In the genomic region with DNA sequence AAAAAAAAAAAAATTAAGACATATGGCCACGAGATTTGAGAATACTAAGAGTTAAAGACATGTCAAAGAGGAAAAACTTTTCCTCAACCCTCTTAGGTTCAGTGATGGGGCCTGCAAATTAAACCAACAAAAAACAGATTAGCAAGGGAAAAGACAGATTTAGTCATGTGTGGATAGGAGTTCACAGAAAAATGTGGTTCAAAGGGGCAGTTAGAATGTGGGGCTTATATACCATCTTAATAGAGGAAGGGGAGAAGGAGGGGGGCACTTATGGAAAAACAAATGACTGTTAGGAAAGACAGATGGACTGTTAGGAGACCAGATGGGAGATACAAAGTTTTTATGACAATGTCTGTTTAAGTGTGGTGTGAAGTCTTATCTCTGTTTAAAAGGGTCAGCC, we compare ENCODE assay signal across 18 cellular contexts.
"Had no signal": no experiment of that assay in that cellular context is flagged by ENCODE, and none has a peak within 500 bp of the region (broad histone marks: within the 10 kb centered on the region; RNA-seq: fewer than 3 reads in every experiment).

No MANE protein-coding gene starts in this region.

- H3K27ac ChIP-seq: gastroesophageal sphincter, heart right ventricle, left lung, ovary, psoas muscle, thoracic aorta, upper lobe of left lung, WERI-Rb-1 had no signal

- DNase-seq: activated CD4-positive, alpha-beta memory T cell treated with anti-CD3 and anti-CD28 coated beads, Interleukin-2, amount 10 ng/mL, durations not matched to agents 7 days and 5 days; activated CD4-positive, alpha-beta T cell treated with anti-CD3 and anti-CD28 coated beads for 1 hour; activated CD8-positive, alpha-beta memory T cell treated with anti-CD3 and anti-CD28 coated beads, Interleukin-2, amount 50 U/mL, for 48 hours; effector CD8-positive, alpha-beta T cell; heart right ventricle; left lung; naive B cell; ovary; psoas muscle; right cardiac atrium; stimulated activated CD4-positive, alpha-beta T cell treated with anti-CD3 and anti-CD28 coated beads, Interleukin-2, amount 100 ng/mL, for 48 hours; T-helper 2 cell; upper lobe of left lung; WERI-Rb-1 had no signal

- H3K4me3 Mint-ChIP-seq: activated CD4-positive, alpha-beta memory T cell treated with anti-CD3 and anti-CD28 coated beads, Interleukin-2, amount 10 ng/mL, durations not matched to agents 7 days and 5 days; activated naive CD8-positive, alpha-beta T cell; naive B cell had no signal

- H3K9me3 ChIP-seq: gastroesophageal sphincter, heart right ventricle, left lung, ovary, psoas muscle, thoracic aorta, upper lobe of left lung had no signal

- H3K27ac Mint-ChIP-seq: activated CD4-positive, alpha-beta memory T cell treated with anti-CD3 and anti-CD28 coated beads, Interleukin-2, amount 10 ng/mL, durations not matched to agents 7 days and 5 days; activated naive CD8-positive, alpha-beta T cell had no signal

- H3K4me3 ChIP-seq: gastroesophageal sphincter, heart right ventricle, left lung, ovary, psoas muscle, thoracic aorta, upper lobe of left lung had no signal

- ATAC-seq: esophagus mucosa, gastroesophageal sphincter, heart right ventricle, left lung, psoas muscle, right cardiac atrium had no signal

- H3K27me3 Mint-ChIP-seq: activated CD4-positive, alpha-beta memory T cell treated with anti-CD3 and anti-CD28 coated beads, Interleukin-2, amount 10 ng/mL, durations not matched to agents 7 days and 5 days; activated naive CD8-positive, alpha-beta T cell; naive B cell had no signal

- H3K9me3 Mint-ChIP-seq: activated CD4-positive, alpha-beta memory T cell treated with anti-CD3 and anti-CD28 coated beads, Interleukin-2, amount 10 ng/mL, durations not matched to agents 7 days and 5 days; naive B cell had no signal

- H3K36me3 ChIP-seq: gastroesophageal sphincter, heart right ventricle, left lung, ovary, thoracic aorta, upper lobe of left lung had no signal

- H3K27me3 ChIP-seq: gastroesophageal sphincter, heart right ventricle, left lung, ovary, upper lobe of left lung had no signal

- H3K4me1 ChIP-seq: gastroesophageal sphincter, heart right ventricle, psoas muscle, upper lobe of left lung had no signal
